Comparison of ENCODE assay signal across 14 cellular contexts in genomic region chr7:151429232-151429554, GRCh38. TPM values are rescaled to one million over a fixed set of nuclear protein-coding genes. Genes with fewer than 3 reads are reported as not detected.
A peak's percentile ranks its signal among the peaks of the same experiment; 100 is the strongest.
DNase-seq lines count a peak whose midpoint lies in the region; ATAC-seq and TF ChIP-seq lines count a peak whose summit lies in the region.
"Had no signal": no experiment of that assay in that cellular context is flagged by ENCODE, and none has a peak within 500 bp of the region (broad histone marks: within the 10 kb centered on the region; RNA-seq: fewer than 3 reads in every experiment).

No MANE protein-coding gene starts in this region.

- peak overlapping the region; percentile 61 for H3K4me3 Mint-ChIP-seq in CD8-positive, alpha-beta T cell

- WGBS in HUES64, result 91% methylated on average over 5 of the region's 5 CpGs

- no peaks in the 10 kb centered on the region for H3K27me3 ChIP-seq in CD8-positive, alpha-beta T cell (ENCODE audit: insufficient read depth, low read length)
- H3K27me3 ChIP-seq in HUES64 (ENCODE audit: insufficient read depth, low read length) (no peaks in the 10 kb centered on the region), duodenal mucosa (ENCODE audit: control insufficient read depth in 1 of 2, insufficient read depth in 2 of 2, low read length in 2 of 2) (no peaks in the 10 kb centered on the region)
- H3K27me3 ChIP-seq: right atrium auricular region had no signal

- H3K4me1 Mint-ChIP-seq in CD8-positive, alpha-beta T cell (ENCODE audit: low read depth), result peaks cover 55% of the 10 kb centered on the region

- no peaks in the 10 kb centered on the region for H3K9me3 Mint-ChIP-seq in CD8-positive, alpha-beta T cell

- H3K36me3 ChIP-seq in CD8-positive, alpha-beta T cell (ENCODE audit: insufficient read depth, low read length), result no peaks in the 10 kb centered on the region
- H3K36me3 ChIP-seq in HUES64 (ENCODE audit: insufficient read depth, low read length) (no peaks in the 10 kb centered on the region), duodenal mucosa (ENCODE audit: control insufficient read depth in 1 of 2, insufficient read depth in 2 of 2, low read length in 2 of 2) (no peaks in the 10 kb centered on the region)
- H3K36me3 ChIP-seq: right atrium auricular region had no signal

- no peaks in the 10 kb centered on the region for H3K27me3 Mint-ChIP-seq in CD8-positive, alpha-beta T cell (ENCODE audit: low read depth)

- H3K4me3 ChIP-seq in CD8-positive, alpha-beta T cell (ENCODE audit: low read depth, low read length), result peak overlapping the region; percentile 9
- H3K4me3 ChIP-seq in HUES64 (ENCODE audit: low read length), result no peak overlapping the region
- H3K4me3 ChIP-seq in duodenal mucosa (ENCODE audit: low read depth in 1 of 2, low read length in 2 of 2), result no peak overlapping the region
- H3K4me3 ChIP-seq: right atrium auricular region had no signal

- no peak for DNase-seq in CD8-positive, alpha-beta T cell
- peak; percentile 65 for DNase-seq in posterior vena cava (ENCODE audit: low spot score)
- DNase-seq in GM20000 (ENCODE audit: low spot score), result no peak
- DNase-seq: NCI-H748 treated with DMSO at 0.1 percent for 48 hours, substantia nigra had no signal

- peak overlapping the region; percentile 92 for H3K27ac Mint-ChIP-seq in CD8-positive, alpha-beta T cell

- CTCF ChIA-PET in CD8-positive, alpha-beta T cell (lab: Charles Lee), result interaction anchor here (1.4 to 5.9 kb wide), 4 partner anchors 12 to 77 kb away, joined by 4 to 46 read pairs (median 7); partner anchors contain the start of gene CRYGN

- POLR2A ChIA-PET in CD8-positive, alpha-beta T cell (lab: Charles Lee), result interaction anchor here (1.0 to 3.3 kb wide), 3 partner anchors 12 to 61 kb away, joined by 3 to 21 read pairs (median 4); partner anchors contain the start of gene CRYGN

- H3K9ac ChIP-seq in HUES64 (ENCODE audit: low read depth, low read length) (no peak overlapping the region), duodenal mucosa (ENCODE audit: low read depth in 1 of 2, low read length in 2 of 2) (no peak overlapping the region)

- no peaks in the 10 kb centered on the region for H3K36me3 Mint-ChIP-seq in CD8-positive, alpha-beta T cell

- H3K9me3 ChIP-seq in CD8-positive, alpha-beta T cell (ENCODE audit: low read length), result no peaks in the 10 kb centered on the region
- H3K9me3 ChIP-seq in HUES64 (ENCODE audit: insufficient read depth, low read depth, low read length), result no peaks in the 10 kb centered on the region
- H3K9me3 ChIP-seq in duodenal mucosa (ENCODE audit: control insufficient read depth in 1 of 2, low read length in 2 of 2), result no peaks in the 10 kb centered on the region
- H3K9me3 ChIP-seq: right atrium auricular region had no signal

- peaks cover 71% of the 10 kb centered on the region for H3K4me1 ChIP-seq in CD8-positive, alpha-beta T cell (ENCODE audit: insufficient read depth, low read length)
- H3K4me1 ChIP-seq in HUES64 (ENCODE audit: insufficient read depth, low read length), result peaks cover 35% of the 10 kb centered on the region
- H3K4me1 ChIP-seq in duodenal mucosa (ENCODE audit: control insufficient read depth in 1 of 2, insufficient read depth in 2 of 2, low read length in 2 of 2), result peaks cover 14 to 28% of the 10 kb centered on the region in 2 donors

- TF ChIP-seq CTCF in CD8-positive, alpha-beta T cell (IDR thresholded peaks at IDR 0.05), result no peak
- no peak for TF ChIP-seq CTCF in GM20000 (IDR thresholded peaks at IDR 0.05; ENCODE audit: extremely low read depth, missing control alignments)

- intact Hi-C loops in CD8-positive, alpha-beta T cell (cut with DNase I, micrococcal nuclease), result loop anchor here in 1 of 2 experiments (1.0 to 2.0 kb wide), 2 partner anchors 20 kb away; no protein-coding TSS in a partner anchor
- intact Hi-C loops in posterior vena cava (cut with DNase I), result no loop called here

- peak overlapping the region; percentile 44 for H3K27ac ChIP-seq in CD8-positive, alpha-beta T cell (ENCODE audit: low read depth, low read length)
- H3K27ac ChIP-seq in HUES64 (ENCODE audit: low read depth, low read length) (peak overlapping the region; percentile 35; the same call in 1 of the 2 replicates), duodenal mucosa (ENCODE audit: low read depth, low read length) (peak overlapping the region; percentile 1)
- H3K27ac ChIP-seq: VCaP had no signal

- no peak for ATAC-seq in CD8-positive, alpha-beta T cell
- no peak for ATAC-seq in HG02759 (IDR thresholded peaks at IDR 0.05; ENCODE audit: unreplicated experiment)
- no peak for ATAC-seq in GM19328 (IDR thresholded peaks at IDR 0.05; ENCODE audit: unreplicated experiment)
- no peak for ATAC-seq in HG03354 (IDR thresholded peaks at IDR 0.05; ENCODE audit: poor library complexity, severe bottlenecking, unreplicated experiment)
- ATAC-seq: Right ventricle myocardium inferior had no signal

RNA-seq across cellular contexts. Expression of gene CRYGN, which starts 10.7 kb away (rescaled TPM):
- not detected for total RNA-seq in CD8-positive, alpha-beta T cell
- 0.40 TPM for polyA plus RNA-seq in HUES64 (2013, experiment 1 of 2)
- 1.1 TPM for polyA plus RNA-seq in HUES64 (2013, experiment 2 of 2)
- total RNA-seq in posterior vena cava, result 1 to 10 TPM in 1 of 2 donors, under 1 TPM in 1; 0.42 to 1.1 TPM
- total RNA-seq: Right ventricle myocardium inferior had no signal

RNA-seq across cellular contexts. Expression of gene WDR86, which starts 19.4 kb away (rescaled TPM):
- total RNA-seq in CD8-positive, alpha-beta T cell, result 1 to 10 TPM; 5.7 to 6.5 TPM
- 8.7 TPM for polyA plus RNA-seq in HUES64 (2013, experiment 1 of 2)
- polyA plus RNA-seq in HUES64 (2013, experiment 2 of 2), result 10.9 TPM
- 1 to 10 TPM; 4.1 to 6.2 TPM for total RNA-seq in posterior vena cava
- polyA plus RNA-seq: fibroblast of lung had no signal
